Comparison of ENCODE assay signal across 1 cellular context in genomic region chr10:31768467-31768866, GRCh38.
TF ChIP-seq lines count a peak whose summit lies in the region.

No MANE protein-coding gene starts in this region.

TF ChIP-seq in GM23338, 12 proteins besides CTCF, POLR2A, EP300 and RAD21 (continued from another document):
- TF ChIP-seq ZNF462 (CRISPR knock-in tag; IDR thresholded peaks at IDR 0.05) (no peak), ZNF331 (CRISPR knock-in tag; IDR thresholded peaks at IDR 0.05; ENCODE audit: low read depth) (no peak), JUNB (IDR thresholded peaks at IDR 0.05; ENCODE audit: unreplicated experiment) (no peak), CREB1 (CRISPR knock-in tag; IDR thresholded peaks at IDR 0.05; ENCODE audit: low read depth) (no peak), POLR2AphosphoS5 (IDR thresholded peaks at IDR 0.05; ENCODE audit: low read depth) (no peak), NANOG (IDR thresholded peaks at IDR 0.05; ENCODE audit: borderline replicate concordance) (no peak), ZNF114 (CRISPR knock-in tag; IDR thresholded peaks at IDR 0.05) (no peak), REST (IDR thresholded peaks at IDR 0.05; ENCODE audit: unreplicated experiment) (no peak)
TF ChIP-seq in GM23338: peak in this region for 0.
